ENCODE assay signal across 33 cellular contexts in genomic region chr4:164508836-164509235, GRCh38.
DNase-seq lines count a peak whose midpoint lies in the region; ATAC-seq, FAIRE-seq and TF ChIP-seq lines count a peak whose summit lies in the region.
"Had no signal": no experiment of that assay in that cellular context is flagged by ENCODE, and none has a peak within 500 bp of the region (broad histone marks: within the 10 kb centered on the region; RNA-seq: fewer than 3 reads in every experiment).

No MANE protein-coding gene starts in this region.

- no peaks in the 10 kb centered on the region for H3K9me3 ChIP-seq in keratinocyte (ENCODE audit: control insufficient read depth, low read depth, low read length)
- H3K9me3 ChIP-seq: BLaER1, gastrocnemius medialis, upper lobe of left lung had no signal

- peaks cover 11% of the 10 kb centered on the region for H3K4me1 ChIP-seq in keratinocyte (ENCODE audit: control insufficient read depth, extremely low read depth, insufficient read depth, low read length)
- H3K4me1 ChIP-seq: BLaER1, gastrocnemius medialis, upper lobe of left lung had no signal

- H3K27me3 ChIP-seq in keratinocyte (ENCODE audit: control insufficient read depth, extremely low read depth, insufficient read depth, low read length), result no peaks in the 10 kb centered on the region
- H3K27me3 ChIP-seq: BLaER1, gastrocnemius medialis, hepatocyte, upper lobe of left lung had no signal

- H3K9me1 ChIP-seq in keratinocyte (ENCODE audit: control insufficient read depth, extremely low read depth, insufficient read depth, low read length), result no peaks in the 10 kb centered on the region

- FAIRE-seq in keratinocyte (lab: Jason Lieb, UNC), result peak; percentile 41
- FAIRE-seq: GM12891, K562 had no signal

- TF ChIP-seq CTCF in keratinocyte (optimal IDR thresholded peaks at IDR 0.05 in 1 of 3, IDR thresholded peaks at IDR 0.05 in 1 of 3, conservative IDR thresholded peaks at IDR 0.05 in 1 of 3; ENCODE audit: extremely low read depth in 1 of 3, insufficient read depth in 2 of 3, low read length in 3 of 3), result no peak

- no peak overlapping the region for H3K4me2 ChIP-seq in keratinocyte (ENCODE audit: control insufficient read depth, extremely low read depth, insufficient read depth, low read depth, low read length)
- H3K4me2 ChIP-seq: BLaER1, hepatocyte, PC-9 had no signal

- ATAC-seq in stimulated activated effector memory CD8-positive, alpha-beta T cell treated with anti-CD3 and anti-CD28 coated beads, Interleukin-12 subunit alpha, Interleukin-12 subunit beta, amount 100 ng/mL, for 72 hours, result no peak
- ATAC-seq: activated naive CD8-positive, alpha-beta T cell treated with anti-CD3 and anti-CD28 coated beads, Interleukin-2, amount 50 U/mL, for 24 hours; esophagus mucosa; gastrocnemius medialis; K562; left cardiac atrium; natural killer cell had no signal

- H3K79me2 ChIP-seq in keratinocyte (ENCODE audit: control insufficient read depth, insufficient read depth, low read length), result no peaks in the 10 kb centered on the region
- H3K79me2 ChIP-seq: hepatocyte had no signal

- no peaks in the 10 kb centered on the region for H3K36me3 Mint-ChIP-seq in stimulated activated effector memory CD8-positive, alpha-beta T cell treated with anti-CD3 and anti-CD28 coated beads, Interleukin-12 subunit alpha, Interleukin-12 subunit beta, amount 100 ng/mL, for 72 hours
- H3K36me3 Mint-ChIP-seq: natural killer cell had no signal

- H2AFZ ChIP-seq in keratinocyte (ENCODE audit: control insufficient read depth, low read length), result no peak overlapping the region
- H2AFZ ChIP-seq: hepatocyte, PC-9 had no signal

- no peak overlapping the region for H3K4me3 ChIP-seq in keratinocyte (ENCODE audit: control insufficient read depth in 2 of 3, extremely low read depth in 1 of 3, insufficient read depth in 2 of 3, low read depth in 1 of 3, low read length in 3 of 3)
- H3K4me3 ChIP-seq: BLaER1, gastrocnemius medialis, hepatocyte, K562, lung, PC-9, skin epidermis, upper lobe of left lung had no signal

- no peaks in the 10 kb centered on the region for H3K9me3 Mint-ChIP-seq in stimulated activated effector memory CD8-positive, alpha-beta T cell treated with anti-CD3 and anti-CD28 coated beads, Interleukin-12 subunit alpha, Interleukin-12 subunit beta, amount 100 ng/mL, for 72 hours
- H3K9me3 Mint-ChIP-seq: activated naive CD8-positive, alpha-beta T cell treated with anti-CD3 and anti-CD28 coated beads, Interleukin-2, amount 50 U/mL, for 24 hours had no signal

- no peaks in the 10 kb centered on the region for H3K4me1 Mint-ChIP-seq in stimulated activated effector memory CD8-positive, alpha-beta T cell treated with anti-CD3 and anti-CD28 coated beads, Interleukin-12 subunit alpha, Interleukin-12 subunit beta, amount 100 ng/mL, for 72 hours
- H3K4me1 Mint-ChIP-seq: activated naive CD8-positive, alpha-beta T cell treated with anti-CD3 and anti-CD28 coated beads, Interleukin-2, amount 50 U/mL, for 24 hours; central memory CD8-positive, alpha-beta T cell; natural killer cell had no signal

- DNase-seq in LHCN-M2 (ENCODE audit: low read depth), result peak; percentile 9
- peak; percentile 40 for DNase-seq in NCI-H226
- DNase-seq in amniotic epithelial cell (ENCODE audit: low read depth), result peak; percentile 75
- DNase-seq in keratinocyte (ENCODE audit: low read depth, low spot score), result no peak
- no peak for DNase-seq in stimulated activated effector memory CD8-positive, alpha-beta T cell treated with anti-CD3 and anti-CD28 coated beads, Interleukin-12 subunit alpha, Interleukin-12 subunit beta, amount 100 ng/mL, for 72 hours (ENCODE audit: low spot score in 2 of 2)
- no peak for DNase-seq in activated effector memory CD4-positive, alpha-beta T cell treated with Interleukin-2 at 50 U/mL for 16 hours
- no peak for DNase-seq in hepatic stellate cell (ENCODE audit: low spot score)
- DNase-seq: activated CD4-positive, alpha-beta T cell treated with anti-CD3 and anti-CD28 coated beads, Interleukin-2, amount 50 U/mL, for 4 hours; activated CD4-positive, CD25-positive, alpha-beta regulatory T cell; activated naive CD4-positive, alpha-beta T cell; activated naive CD8-positive, alpha-beta T cell treated with anti-CD3 and anti-CD28 coated beads, Interleukin-2, amount 50 U/mL, for 24 hours; activated T-cell treated with anti-CD3 and anti-CD28 coated beads, Interleukin-2, amount 50 U/mL, for 48 hours; DMS 273 treated with DMSO at 0.1 percent for 48 hours; EL; gastrocnemius medialis; H7; left cardiac atrium; natural killer cell; NCI-H1048; NCI-H510A; PC-9; SHP77 treated with DMSO at 0.1 percent for 48 hours; stimulated activated naive CD4-positive, alpha-beta T cell; T1000; upper lobe of left lung had no signal

- no peak overlapping the region for H3K27ac Mint-ChIP-seq in stimulated activated effector memory CD8-positive, alpha-beta T cell treated with anti-CD3 and anti-CD28 coated beads, Interleukin-12 subunit alpha, Interleukin-12 subunit beta, amount 100 ng/mL, for 72 hours
- H3K27ac Mint-ChIP-seq: activated naive CD8-positive, alpha-beta T cell treated with anti-CD3 and anti-CD28 coated beads, Interleukin-2, amount 50 U/mL, for 24 hours; natural killer cell had no signal

- no peak overlapping the region for H3K27ac ChIP-seq in keratinocyte (ENCODE audit: control insufficient read depth, insufficient read depth, low read length)
- H3K27ac ChIP-seq: BLaER1, gastrocnemius medialis, hepatocyte, PC-9, skin epidermis, upper lobe of left lung had no signal

- H4K20me1 ChIP-seq in keratinocyte (ENCODE audit: control insufficient read depth, extremely low read depth, insufficient read depth, low read length), result no peaks in the 10 kb centered on the region
- H4K20me1 ChIP-seq: BLaER1 had no signal

- H3K36me3 ChIP-seq in keratinocyte (ENCODE audit: control insufficient read depth in 2 of 2, extremely low read depth in 1 of 2, insufficient read depth in 2 of 2, low read length in 2 of 2), result no peaks in the 10 kb centered on the region
- H3K36me3 ChIP-seq: BLaER1, gastrocnemius medialis, upper lobe of left lung had no signal

- dilution Hi-C loops in keratinocyte (cut with MboI; ENCODE audit: extremely low pct_ligation_motif_present, low sequenced_read_pairs), result no loop called here

- H3K9ac ChIP-seq in keratinocyte (ENCODE audit: control insufficient read depth, extremely low read depth, insufficient read depth, low read length), result no peak overlapping the region
- H3K9ac ChIP-seq: BLaER1 had no signal

- no peak overlapping the region for H3K4me3 Mint-ChIP-seq in stimulated activated effector memory CD8-positive, alpha-beta T cell treated with anti-CD3 and anti-CD28 coated beads, Interleukin-12 subunit alpha, Interleukin-12 subunit beta, amount 100 ng/mL, for 72 hours
- H3K4me3 Mint-ChIP-seq: activated naive CD8-positive, alpha-beta T cell treated with anti-CD3 and anti-CD28 coated beads, Interleukin-2, amount 50 U/mL, for 24 hours; central memory CD8-positive, alpha-beta T cell; natural killer cell had no signal

Comparison
In these comparisons a context has a peak if more than half of its experiments do, and no peak if none do; other contexts are left out.
1. DNase-seq: peak in LHCN-M2 (single experiment), NCI-H226 (single experiment) and amniotic epithelial cell (single experiment); none in keratinocyte (single experiment), stimulated activated effector memory CD8-positive, alpha-beta T cell treated with anti-CD3 and anti-CD28 coated beads, Interleukin-12 subunit alpha, Interleukin-12 subunit beta, amount 100 ng/mL, for 72 hours (0 of 2), activated effector memory CD4-positive, alpha-beta T cell treated with Interleukin-2 at 50 U/mL for 16 hours (single experiment) and hepatic stellate cell (single experiment).